In genomic region chr6:43122146-43122545, GRCh38 we compare ENCODE assay signal across 1 cellular context.
TF ChIP-seq lines count a peak whose summit lies in the region.

No MANE protein-coding gene starts in this region.

TF ChIP-seq in WTC11, 78 proteins besides CTCF, POLR2A, EP300 and RAD21:
- no peak for TF ChIP-seq TP53 (CRISPR knock-in tag; IDR thresholded peaks at IDR 0.05)
- no peak for TF ChIP-seq ZBTB21 (CRISPR knock-in tag; IDR thresholded peaks at IDR 0.05; ENCODE audit: borderline replicate concordance)
- TF ChIP-seq EMX1 (CRISPR knock-in tag; IDR thresholded peaks at IDR 0.05) = no peak
- TF ChIP-seq FOXP1 (CRISPR knock-in tag; IDR thresholded peaks at IDR 0.05; ENCODE audit: borderline replicate concordance) = no peak
- no peak for TF ChIP-seq AR (CRISPR knock-in tag; IDR thresholded peaks at IDR 0.05)
- no peak for TF ChIP-seq ESRRA (CRISPR knock-in tag; IDR thresholded peaks at IDR 0.05; ENCODE audit: borderline replicate concordance)
- TF ChIP-seq KAT7 (CRISPR knock-in tag; IDR thresholded peaks at IDR 0.05; ENCODE audit: borderline replicate concordance) = no peak
- TF ChIP-seq HMGXB4 (CRISPR knock-in tag; IDR thresholded peaks at IDR 0.05) = no peak
- TF ChIP-seq E2F5 (CRISPR knock-in tag; IDR thresholded peaks at IDR 0.05) = no peak
- TF ChIP-seq MLX (CRISPR knock-in tag; IDR thresholded peaks at IDR 0.05) = no peak
- TF ChIP-seq, protein P1, sequence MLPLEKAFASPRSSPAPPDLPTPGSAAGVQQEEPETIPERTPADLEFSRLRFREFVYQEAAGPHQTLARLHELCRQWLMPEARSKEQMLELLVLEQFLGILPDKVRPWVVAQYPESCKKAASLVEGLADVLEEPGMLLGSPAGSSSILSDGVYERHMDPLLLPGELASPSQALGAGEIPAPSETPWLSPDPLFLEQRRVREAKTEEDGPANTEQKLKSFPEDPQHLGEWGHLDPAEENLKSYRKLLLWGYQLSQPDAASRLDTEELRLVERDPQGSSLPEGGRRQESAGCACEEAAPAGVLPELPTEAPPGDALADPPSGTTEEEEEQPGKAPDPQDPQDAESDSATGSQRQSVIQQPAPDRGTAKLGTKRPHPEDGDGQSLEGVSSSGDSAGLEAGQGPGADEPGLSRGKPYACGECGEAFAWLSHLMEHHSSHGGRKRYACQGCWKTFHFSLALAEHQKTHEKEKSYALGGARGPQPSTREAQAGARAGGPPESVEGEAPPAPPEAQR (CRISPR knock-in tag; IDR thresholded peaks at IDR 0.05) = no peak
- TF ChIP-seq IRF1 (CRISPR knock-in tag; IDR thresholded peaks at IDR 0.05) = no peak
- TF ChIP-seq, protein P2, sequence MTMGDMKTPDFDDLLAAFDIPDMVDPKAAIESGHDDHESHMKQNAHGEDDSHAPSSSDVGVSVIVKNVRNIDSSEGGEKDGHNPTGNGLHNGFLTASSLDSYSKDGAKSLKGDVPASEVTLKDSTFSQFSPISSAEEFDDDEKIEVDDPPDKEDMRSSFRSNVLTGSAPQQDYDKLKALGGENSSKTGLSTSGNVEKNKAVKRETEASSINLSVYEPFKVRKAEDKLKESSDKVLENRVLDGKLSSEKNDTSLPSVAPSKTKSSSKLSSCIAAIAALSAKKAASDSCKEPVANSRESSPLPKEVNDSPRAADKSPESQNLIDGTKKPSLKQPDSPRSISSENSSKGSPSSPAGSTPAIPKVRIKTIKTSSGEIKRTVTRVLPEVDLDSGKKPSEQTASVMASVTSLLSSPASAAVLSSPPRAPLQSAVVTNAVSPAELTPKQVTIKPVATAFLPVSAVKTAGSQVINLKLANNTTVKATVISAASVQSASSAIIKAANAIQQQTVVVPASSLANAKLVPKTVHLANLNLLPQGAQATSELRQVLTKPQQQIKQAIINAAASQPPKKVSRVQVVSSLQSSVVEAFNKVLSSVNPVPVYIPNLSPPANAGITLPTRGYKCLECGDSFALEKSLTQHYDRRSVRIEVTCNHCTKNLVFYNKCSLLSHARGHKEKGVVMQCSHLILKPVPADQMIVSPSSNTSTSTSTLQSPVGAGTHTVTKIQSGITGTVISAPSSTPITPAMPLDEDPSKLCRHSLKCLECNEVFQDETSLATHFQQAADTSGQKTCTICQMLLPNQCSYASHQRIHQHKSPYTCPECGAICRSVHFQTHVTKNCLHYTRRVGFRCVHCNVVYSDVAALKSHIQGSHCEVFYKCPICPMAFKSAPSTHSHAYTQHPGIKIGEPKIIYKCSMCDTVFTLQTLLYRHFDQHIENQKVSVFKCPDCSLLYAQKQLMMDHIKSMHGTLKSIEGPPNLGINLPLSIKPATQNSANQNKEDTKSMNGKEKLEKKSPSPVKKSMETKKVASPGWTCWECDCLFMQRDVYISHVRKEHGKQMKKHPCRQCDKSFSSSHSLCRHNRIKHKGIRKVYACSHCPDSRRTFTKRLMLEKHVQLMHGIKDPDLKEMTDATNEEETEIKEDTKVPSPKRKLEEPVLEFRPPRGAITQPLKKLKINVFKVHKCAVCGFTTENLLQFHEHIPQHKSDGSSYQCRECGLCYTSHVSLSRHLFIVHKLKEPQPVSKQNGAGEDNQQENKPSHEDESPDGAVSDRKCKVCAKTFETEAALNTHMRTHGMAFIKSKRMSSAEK (CRISPR knock-in tag; IDR thresholded peaks at IDR 0.05; ENCODE audit: borderline replicate concordance) = no peak
- TF ChIP-seq, protein P3, sequence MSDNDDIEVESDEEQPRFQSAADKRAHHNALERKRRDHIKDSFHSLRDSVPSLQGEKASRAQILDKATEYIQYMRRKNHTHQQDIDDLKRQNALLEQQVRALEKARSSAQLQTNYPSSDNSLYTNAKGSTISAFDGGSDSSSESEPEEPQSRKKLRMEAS (CRISPR knock-in tag; IDR thresholded peaks at IDR 0.05) = no peak
- no peak for TF ChIP-seq MXD4 (CRISPR knock-in tag; IDR thresholded peaks at IDR 0.05; ENCODE audit: borderline replicate concordance)
- TF ChIP-seq, protein P4, sequence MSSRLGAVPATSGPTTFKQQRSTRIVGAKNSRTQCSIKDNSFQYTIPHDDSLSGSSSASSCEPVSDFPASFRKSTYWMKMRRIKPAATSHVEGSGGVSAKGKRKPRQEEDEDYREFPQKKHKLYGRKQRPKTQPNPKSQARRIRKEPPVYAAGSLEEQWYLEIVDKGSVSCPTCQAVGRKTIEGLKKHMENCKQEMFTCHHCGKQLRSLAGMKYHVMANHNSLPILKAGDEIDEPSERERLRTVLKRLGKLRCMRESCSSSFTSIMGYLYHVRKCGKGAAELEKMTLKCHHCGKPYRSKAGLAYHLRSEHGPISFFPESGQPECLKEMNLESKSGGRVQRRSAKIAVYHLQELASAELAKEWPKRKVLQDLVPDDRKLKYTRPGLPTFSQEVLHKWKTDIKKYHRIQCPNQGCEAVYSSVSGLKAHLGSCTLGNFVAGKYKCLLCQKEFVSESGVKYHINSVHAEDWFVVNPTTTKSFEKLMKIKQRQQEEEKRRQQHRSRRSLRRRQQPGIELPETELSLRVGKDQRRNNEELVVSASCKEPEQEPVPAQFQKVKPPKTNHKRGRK (CRISPR knock-in tag; IDR thresholded peaks at IDR 0.05; ENCODE audit: borderline replicate concordance) = no peak
